17 cellular contexts compared by ENCODE assay signal in genomic region chr13:104295537-104295936, GRCh38.
DNase-seq lines count a peak whose midpoint lies in the region; ATAC-seq, FAIRE-seq and TF ChIP-seq lines count a peak whose summit lies in the region.
"Had no signal": no experiment of that assay in that cellular context is flagged by ENCODE, and none has a peak within 500 bp of the region (broad histone marks: within the 10 kb centered on the region; RNA-seq: fewer than 3 reads in every experiment).

No MANE protein-coding gene starts in this region.

- H3K36me3 ChIP-seq in bronchial epithelial cell (ENCODE audit: control insufficient read depth, insufficient read depth, low read length) = no peaks in the 10 kb centered on the region
- H3K36me3 ChIP-seq in parathyroid adenoma (ENCODE audit: control insufficient read depth, insufficient read depth, low read length) = no peaks in the 10 kb centered on the region
- H3K36me3 ChIP-seq: BE2C, HAP-1 had no signal

- no peak overlapping the region for H3K9ac ChIP-seq in parathyroid adenoma
- H3K9ac ChIP-seq: GM23248 had no signal

- no peak overlapping the region for H3K27ac ChIP-seq in parathyroid adenoma
- H3K27ac ChIP-seq: GM23248 had no signal

- H3K79me2 ChIP-seq in parathyroid adenoma = no peaks in the 10 kb centered on the region

- H3K9me3 Mint-ChIP-seq in activated CD4-positive, alpha-beta T cell treated with anti-CD3 and anti-CD28 coated beads, Interleukin-2, amount 10 ng/mL, durations not matched to agents 24 days and 14 days = no peaks in the 10 kb centered on the region

- no peak for ATAC-seq in HG03159 (IDR thresholded peaks at IDR 0.05; ENCODE audit: unreplicated experiment)
- ATAC-seq: GM12878 had no signal

- H3K36me3 Mint-ChIP-seq in activated CD4-positive, alpha-beta T cell treated with anti-CD3 and anti-CD28 coated beads, Interleukin-2, amount 10 ng/mL, durations not matched to agents 24 days and 14 days (ENCODE audit: low read depth) = no peaks in the 10 kb centered on the region
- H3K36me3 Mint-ChIP-seq: CD4-positive, CD25-positive, alpha-beta regulatory T cell; IgD-negative memory B cell had no signal

- H3K27me3 ChIP-seq in bronchial epithelial cell (ENCODE audit: control insufficient read depth, insufficient read depth, low read length) = no peaks in the 10 kb centered on the region
- no peaks in the 10 kb centered on the region for H3K27me3 ChIP-seq in parathyroid adenoma (ENCODE audit: control insufficient read depth, insufficient read depth, low read length)
- H3K27me3 ChIP-seq: BE2C had no signal

- no peak overlapping the region for H3K27ac Mint-ChIP-seq in activated CD4-positive, alpha-beta T cell treated with anti-CD3 and anti-CD28 coated beads, Interleukin-2, amount 10 ng/mL, durations not matched to agents 24 days and 14 days
- H3K27ac Mint-ChIP-seq: CD4-positive, CD25-positive, alpha-beta regulatory T cell; IgD-negative memory B cell had no signal

- intact Hi-C loops in activated CD4-positive, alpha-beta T cell treated with anti-CD3 and anti-CD28 coated beads, Interleukin-2, amount 10 ng/mL, durations not matched to agents 24 days and 14 days (cut with micrococcal nuclease) = no loop called here

- H3K4me3 ChIP-seq in bronchial epithelial cell (ENCODE audit: low read depth, low read length) (no peak overlapping the region), parathyroid adenoma (ENCODE audit: low read depth, low read length) (peak overlapping the region; percentile 20)
- H3K4me3 ChIP-seq: GM12878, GM23248, HAP-1 had no signal

- DNase-seq in D721Med (ENCODE audit: insufficient read length, low spot score) (no peak), NCI-H82 (lab: John Stamatoyannopoulos, UW) (peak; percentile 93), bronchial epithelial cell (ENCODE audit: low read depth) (no peak), A172 (ENCODE audit: low spot score) (no peak)
- no peak for DNase-seq in activated CD4-positive, alpha-beta T cell treated with anti-CD3 and anti-CD28 coated beads, Interleukin-2, amount 10 ng/mL, durations not matched to agents 24 days and 14 days
- DNase-seq: CD4-positive, CD25-positive, alpha-beta regulatory T cell; DMS 273 treated with DMSO at 0.1 percent for 48 hours; DMS79; GM23248 had no signal

- H3K9me3 ChIP-seq in parathyroid adenoma (ENCODE audit: control insufficient read depth, low read length) = no peaks in the 10 kb centered on the region
- H3K9me3 ChIP-seq: BE2C, HAP-1 had no signal

- H3K4me1 ChIP-seq in parathyroid adenoma = no peaks in the 10 kb centered on the region
- H3K4me1 ChIP-seq: HAP-1 had no signal

- TF ChIP-seq CTCF in D721Med (IDR thresholded peaks at IDR 0.05; ENCODE audit: insufficient read depth, missing control alignments) (no peak), bronchial epithelial cell (IDR thresholded peaks at IDR 0.05; ENCODE audit: insufficient read depth, low read length, severe bottlenecking) (no peak), parathyroid adenoma (IDR thresholded peaks at IDR 0.05) (no peak)

- no peaks in the 10 kb centered on the region for H3K27me3 Mint-ChIP-seq in activated CD4-positive, alpha-beta T cell treated with anti-CD3 and anti-CD28 coated beads, Interleukin-2, amount 10 ng/mL, durations not matched to agents 24 days and 14 days
- H3K27me3 Mint-ChIP-seq: CD4-positive, CD25-positive, alpha-beta regulatory T cell; IgD-negative memory B cell had no signal

- H2AFZ ChIP-seq in parathyroid adenoma = no peak overlapping the region
- H2AFZ ChIP-seq: GM23248 had no signal

- FAIRE-seq in D721Med (lab: Jason Lieb, UNC) = peak; percentile 29
- peak; percentile 36 for FAIRE-seq in bronchial epithelial cell (lab: Jason Lieb, UNC)
- FAIRE-seq: A204.1, GM12878, GM18507 had no signal

- no peak overlapping the region for H3K4me3 Mint-ChIP-seq in activated CD4-positive, alpha-beta T cell treated with anti-CD3 and anti-CD28 coated beads, Interleukin-2, amount 10 ng/mL, durations not matched to agents 24 days and 14 days
- H3K4me3 Mint-ChIP-seq: CD4-positive, CD25-positive, alpha-beta regulatory T cell; IgD-negative memory B cell had no signal

- H3K4me2 ChIP-seq in parathyroid adenoma (ENCODE audit: low read length) = peak overlapping the region; percentile 16

- no peaks in the 10 kb centered on the region for H3K4me1 Mint-ChIP-seq in activated CD4-positive, alpha-beta T cell treated with anti-CD3 and anti-CD28 coated beads, Interleukin-2, amount 10 ng/mL, durations not matched to agents 24 days and 14 days
- H3K4me1 Mint-ChIP-seq: CD4-positive, CD25-positive, alpha-beta regulatory T cell; IgD-negative memory B cell had no signal
